In the genomic region with DNA sequence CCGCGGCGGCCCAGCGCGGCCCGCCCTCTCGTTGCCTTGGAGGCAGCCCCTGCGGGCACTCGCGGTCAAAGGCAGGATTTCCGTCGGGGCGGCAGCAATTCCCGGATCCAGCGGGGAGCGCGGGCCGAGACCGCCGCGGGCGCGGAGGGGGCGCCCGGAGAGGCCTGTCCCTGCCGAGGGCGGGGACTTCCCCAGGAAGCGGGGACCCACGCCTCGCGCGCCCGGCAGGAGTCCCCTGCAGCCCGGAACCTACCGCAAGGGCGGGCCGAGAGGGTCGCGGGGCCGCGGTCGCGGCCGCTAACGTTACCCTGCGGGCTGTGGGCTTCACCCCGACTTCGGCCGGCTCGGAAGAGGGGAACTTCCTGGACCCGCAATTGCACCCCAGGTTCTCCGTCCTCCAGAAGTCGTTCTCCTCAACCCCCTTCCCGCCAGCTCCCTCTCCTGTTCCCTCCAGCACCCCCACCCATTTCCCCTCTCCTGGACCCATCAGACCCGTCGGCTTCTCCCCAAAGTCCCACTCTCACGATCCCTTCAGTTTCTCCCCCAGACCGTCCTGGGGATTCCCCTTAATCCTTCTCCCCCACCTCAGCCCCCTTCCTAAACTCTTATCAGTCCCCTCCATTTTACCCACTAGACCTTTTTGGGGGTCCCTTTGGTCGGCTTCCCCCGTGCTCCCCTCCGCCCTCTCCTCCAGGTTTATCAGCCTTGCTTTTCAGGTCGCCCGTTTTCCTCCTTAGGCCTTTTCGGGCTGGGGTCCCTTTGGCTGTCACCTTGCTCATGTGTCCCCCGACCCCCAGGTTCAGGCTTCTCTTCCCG, we compare ENCODE assay signal across 1 cellular context.
TF ChIP-seq lines count a peak whose summit lies in the region.

No MANE protein-coding gene starts in this region.

TF ChIP-seq in GM23338, 12 proteins besides CTCF, POLR2A, EP300 and RAD21 (continued from another document):
- TF ChIP-seq, protein P1, sequence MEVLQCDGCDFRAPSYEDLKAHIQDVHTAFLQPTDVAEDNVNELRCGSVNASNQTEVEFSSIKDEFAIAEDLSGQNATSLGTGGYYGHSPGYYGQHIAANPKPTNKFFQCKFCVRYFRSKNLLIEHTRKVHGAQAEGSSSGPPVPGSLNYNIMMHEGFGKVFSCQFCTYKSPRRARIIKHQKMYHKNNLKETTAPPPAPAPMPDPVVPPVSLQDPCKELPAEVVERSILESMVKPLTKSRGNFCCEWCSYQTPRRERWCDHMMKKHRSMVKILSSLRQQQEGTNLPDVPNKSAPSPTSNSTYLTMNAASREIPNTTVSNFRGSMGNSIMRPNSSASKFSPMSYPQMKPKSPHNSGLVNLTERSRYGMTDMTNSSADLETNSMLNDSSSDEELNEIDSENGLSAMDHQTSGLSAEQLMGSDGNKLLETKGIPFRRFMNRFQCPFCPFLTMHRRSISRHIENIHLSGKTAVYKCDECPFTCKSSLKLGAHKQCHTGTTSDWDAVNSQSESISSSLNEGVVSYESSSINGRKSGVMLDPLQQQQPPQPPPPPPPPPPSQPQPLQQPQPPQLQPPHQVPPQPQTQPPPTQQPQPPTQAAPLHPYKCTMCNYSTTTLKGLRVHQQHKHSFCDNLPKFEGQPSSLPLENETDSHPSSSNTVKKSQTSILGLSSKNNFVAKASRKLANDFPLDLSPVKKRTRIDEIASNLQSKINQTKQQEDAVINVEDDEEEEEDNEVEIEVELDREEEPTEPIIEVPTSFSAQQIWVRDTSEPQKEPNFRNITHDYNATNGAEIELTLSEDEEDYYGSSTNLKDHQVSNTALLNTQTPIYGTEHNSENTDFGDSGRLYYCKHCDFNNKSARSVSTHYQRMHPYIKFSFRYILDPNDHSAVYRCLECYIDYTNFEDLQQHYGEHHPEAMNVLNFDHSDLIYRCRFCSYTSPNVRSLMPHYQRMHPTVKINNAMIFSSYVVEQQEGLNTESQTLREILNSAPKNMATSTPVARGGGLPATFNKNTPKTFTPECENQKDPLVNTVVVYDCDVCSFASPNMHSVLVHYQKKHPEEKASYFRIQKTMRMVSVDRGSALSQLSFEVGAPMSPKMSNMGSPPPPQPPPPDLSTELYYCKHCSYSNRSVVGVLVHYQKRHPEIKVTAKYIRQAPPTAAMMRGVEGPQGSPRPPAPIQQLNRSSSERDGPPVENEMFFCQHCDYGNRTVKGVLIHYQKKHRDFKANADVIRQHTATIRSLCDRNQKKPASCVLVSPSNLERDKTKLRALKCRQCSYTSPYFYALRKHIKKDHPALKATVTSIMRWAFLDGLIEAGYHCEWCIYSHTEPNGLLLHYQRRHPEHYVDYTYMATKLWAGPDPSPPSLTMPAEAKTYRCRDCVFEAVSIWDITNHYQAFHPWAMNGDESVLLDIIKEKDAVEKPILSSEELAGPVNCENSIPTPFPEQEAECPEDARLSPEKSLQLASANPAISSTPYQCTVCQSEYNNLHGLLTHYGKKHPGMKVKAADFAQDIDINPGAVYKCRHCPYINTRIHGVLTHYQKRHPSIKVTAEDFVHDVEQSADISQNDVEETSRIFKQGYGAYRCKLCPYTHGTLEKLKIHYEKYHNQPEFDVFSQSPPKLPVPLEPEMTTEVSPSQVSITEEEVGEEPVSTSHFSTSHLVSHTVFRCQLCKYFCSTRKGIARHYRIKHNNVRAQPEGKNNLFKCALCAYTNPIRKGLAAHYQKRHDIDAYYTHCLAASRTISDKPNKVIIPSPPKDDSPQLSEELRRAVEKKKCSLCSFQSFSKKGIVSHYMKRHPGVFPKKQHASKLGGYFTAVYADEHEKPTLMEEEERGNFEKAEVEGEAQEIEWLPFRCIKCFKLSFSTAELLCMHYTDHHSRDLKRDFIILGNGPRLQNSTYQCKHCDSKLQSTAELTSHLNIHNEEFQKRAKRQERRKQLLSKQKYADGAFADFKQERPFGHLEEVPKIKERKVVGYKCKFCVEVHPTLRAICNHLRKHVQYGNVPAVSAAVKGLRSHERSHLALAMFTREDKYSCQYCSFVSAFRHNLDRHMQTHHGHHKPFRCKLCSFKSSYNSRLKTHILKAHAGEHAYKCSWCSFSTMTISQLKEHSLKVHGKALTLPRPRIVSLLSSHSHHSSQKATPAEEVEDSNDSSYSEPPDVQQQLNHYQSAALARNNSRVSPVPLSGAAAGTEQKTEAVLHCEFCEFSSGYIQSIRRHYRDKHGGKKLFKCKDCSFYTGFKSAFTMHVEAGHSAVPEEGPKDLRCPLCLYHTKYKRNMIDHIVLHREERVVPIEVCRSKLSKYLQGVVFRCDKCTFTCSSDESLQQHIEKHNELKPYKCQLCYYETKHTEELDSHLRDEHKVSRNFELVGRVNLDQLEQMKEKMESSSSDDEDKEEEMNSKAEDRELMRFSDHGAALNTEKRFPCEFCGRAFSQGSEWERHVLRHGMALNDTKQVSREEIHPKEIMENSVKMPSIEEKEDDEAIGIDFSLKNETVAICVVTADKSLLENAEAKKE (CRISPR knock-in tag; IDR thresholded peaks at IDR 0.05) = no peak
